In the genomic region with DNA sequence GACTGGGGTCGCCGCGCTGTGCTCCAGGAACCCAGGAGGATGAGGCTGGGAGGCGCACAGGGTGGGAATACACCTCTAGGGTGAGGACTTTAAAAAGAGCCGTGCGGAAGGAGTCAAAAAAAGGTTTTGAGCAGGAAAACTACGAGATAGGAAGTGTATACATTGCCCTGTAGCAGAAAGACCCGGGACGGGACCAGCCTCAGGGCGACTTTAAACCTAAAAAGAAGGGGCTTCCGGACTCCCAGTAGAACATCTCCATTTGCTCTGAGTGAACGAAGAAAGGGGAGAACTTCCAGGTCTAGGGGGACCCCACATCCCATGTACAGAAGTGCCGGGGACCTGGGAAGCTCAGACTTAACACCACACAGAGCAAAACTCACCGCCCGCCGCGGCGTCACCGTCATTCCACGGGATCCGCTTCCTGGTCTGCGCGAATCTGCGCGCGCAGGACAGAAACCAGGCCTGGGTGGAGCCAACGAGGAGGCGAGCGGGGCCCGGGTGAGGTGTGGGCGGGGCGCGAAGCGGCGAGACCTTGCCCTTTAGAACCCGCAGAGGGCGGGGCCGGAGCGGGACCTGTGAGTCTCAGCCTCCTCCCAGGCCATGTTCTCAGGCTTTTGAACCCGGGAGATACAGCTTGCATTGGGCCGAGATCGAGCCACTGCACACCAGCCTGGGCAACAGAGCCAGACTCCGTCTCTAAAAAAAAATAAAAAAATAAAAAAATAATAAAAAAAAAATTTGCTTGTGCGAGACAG, we compare ENCODE assay signal across 8 cellular contexts. TPM values are rescaled to one million over a fixed set of nuclear protein-coding genes. Genes with fewer than 3 reads are reported as not detected.
DNase-seq lines count a peak whose midpoint lies in the region; ATAC-seq and TF ChIP-seq lines count a peak whose summit lies in the region.
"Not testable (repeated sequence)": the region's sequence is repeated elsewhere in the genome, so short reads cannot be mapped to it uniquely, and the experiment has no call there.

ZNF28 (minus strand) TSS at position 428 of the 755 bp plus-strand sequence. CDS start 3,675 bp downstream, outside the sequence.

- H3K27ac ChIP-seq in Peyer's patch (peak within 1 kb of the TSS in 3 of 4 donors; percentile 61 to 72 (median 64)), esophagus muscularis mucosa (replicated peaks in 1 of 4) (peak within 1 kb of the TSS; percentile 68 to 84 (median 76))

- H3K4me1 Mint-ChIP-seq in Caco-2 (ENCODE audit: low read depth, unreplicated experiment) = peaks cover 11% of the 10 kb centered on the region

- H3K4me3 Mint-ChIP-seq in Caco-2 (ENCODE audit: unreplicated experiment) = peak within 1 kb of the TSS; percentile 84

- TF ChIP-seq POLR2A in Peyer's patch (IDR thresholded peaks at IDR 0.05) = peak in 1 of 2 donors; percentile 12
- not testable (repeated sequence) for TF ChIP-seq POLR2A in esophagus muscularis mucosa (IDR thresholded peaks at IDR 0.05; ENCODE audit: low read depth)

- CTCF ChIA-PET in Caco-2 (lab: Charles Lee) = not testable (repeated sequence)

- not testable (repeated sequence) for H3K27me3 Mint-ChIP-seq in Caco-2 (ENCODE audit: insufficient read depth, unreplicated experiment)

- not testable (repeated sequence) for H3K4me1 ChIP-seq in Caco-2, Peyer's patch, esophagus muscularis mucosa

- DNase-seq in Caco-2 (peak; percentile 77 to 79), HUDEP-2 (lab: John Stamatoyannopoulos, UW; ENCODE audit: unreplicated experiment in 76 of 76) (peak in 69 of 76 experiments; percentile 8 to 73 (median 51)), Peyer's patch (peak; percentile 65 to 89 (median 76)), mucosa of gallbladder (ENCODE audit: low spot score) (peak; percentile 71)
- DNase-seq in activated T-cell treated with anti-CD3 and anti-CD28 coated beads, Interleukin-2, amount 50 U/mL, for 48 hours = peak; percentile 70 to 76
- not testable (repeated sequence) for DNase-seq in esophagus muscularis mucosa (ENCODE audit: extremely low spot score)
- DNase-seq in stimulated activated CD8-positive, alpha-beta memory T cell treated with anti-CD3 and anti-CD28 coated beads, Interleukin-15, amount 100 ng/mL, for 24 hours (ENCODE audit: low read depth) = peak; percentile 20

- not testable (repeated sequence) for H3K36me3 ChIP-seq in Caco-2 (ENCODE audit: control insufficient read depth, insufficient read depth, low read length)
- H3K36me3 ChIP-seq in Peyer's patch = peaks cover 0 to 19% (median 0%) of the 10 kb centered on the region in 3 donors
- H3K36me3 ChIP-seq in esophagus muscularis mucosa = peaks cover 3 to 19% (median 15%) of the 10 kb centered on the region in 4 donors

- intact Hi-C loops in Caco-2 (cut with micrococcal nuclease; ENCODE audit: unreplicated experiment) = not testable (repeated sequence)
- intact Hi-C loops in esophagus muscularis mucosa (cut with DNase I) = loop anchor here (5.0 kb wide), 1 partner anchor 36 kb away; the partner anchor contains the start of gene ZNF468

- not testable (repeated sequence) for H3K9me3 ChIP-seq in Caco-2, Peyer's patch, esophagus muscularis mucosa

- BruUV-seq in Caco-2 (replicated peaks; lab: Mats Ljungman, UMichigan) = not testable (repeated sequence)

- WGBS in esophagus muscularis mucosa = under 1% methylated on average over 17 of the region's 44 CpGs

- POLR2A ChIA-PET in Caco-2 (lab: Charles Lee) = not testable (repeated sequence)

- ATAC-seq in GM21423 (IDR thresholded peaks at IDR 0.05; ENCODE audit: unreplicated experiment) = peak; percentile 99

- H3K4me3 ChIP-seq in Caco-2 (ENCODE audit: low read depth, low read length) (peak within 1 kb of the TSS; percentile 63), Peyer's patch (peak within 1 kb of the TSS; percentile 51 to 78 (median 63)), esophagus muscularis mucosa (peak within 1 kb of the TSS; percentile 61 to 72 (median 66))

- TF ChIP-seq CTCF in Caco-2 (IDR thresholded peaks at IDR 0.05; ENCODE audit: insufficient read depth in 1 of 2, low read depth in 1 of 2, low read length in 1 of 2, severe bottlenecking in 1 of 2, unreplicated experiment in 1 of 2); Peyer's patch (IDR thresholded peaks at IDR 0.05); esophagus muscularis mucosa (IDR thresholded peaks at IDR 0.05): not testable (repeated sequence)

- peaks cover 25% of the 10 kb centered on the region for H3K9me3 Mint-ChIP-seq in Caco-2 (ENCODE audit: unreplicated experiment)

- TF ChIP-seq EP300 in esophagus muscularis mucosa (IDR thresholded peaks at IDR 0.05) = not testable (repeated sequence)

- H3K27me3 ChIP-seq in Caco-2 (replicated peaks; ENCODE audit: control insufficient read depth, insufficient read depth, low read length); Peyer's patch; esophagus muscularis mucosa: not testable (repeated sequence)

- H3K36me3 Mint-ChIP-seq in Caco-2 (ENCODE audit: insufficient read depth, unreplicated experiment) = peaks cover 38% of the 10 kb centered on the region

- peak within 1 kb of the TSS; percentile 71 for H3K27ac Mint-ChIP-seq in Caco-2 (ENCODE audit: unreplicated experiment)

RNA-seq across cellular contexts. Expression of gene ZNF28, which starts in this region (rescaled TPM):
- 27.2 and 28.2 TPM in 2 replicates for total RNA-seq in Caco-2 (2022)
- total RNA-seq in Peyer's patch = 10 to 100 TPM in 3 of 4 donors, 1 to 10 TPM in 1; 9.5 to 16.9 (median 12.8) TPM
- 10 to 100 TPM in 3 of 4 donors, 1 to 10 TPM in 1; 5.9 to 15.0 (median 11.0) TPM for total RNA-seq in esophagus muscularis mucosa
- total RNA-seq in mucosa of gallbladder = 27.9 TPM
